ENCODE assay signal across 33 cellular contexts in the genomic region with DNA sequence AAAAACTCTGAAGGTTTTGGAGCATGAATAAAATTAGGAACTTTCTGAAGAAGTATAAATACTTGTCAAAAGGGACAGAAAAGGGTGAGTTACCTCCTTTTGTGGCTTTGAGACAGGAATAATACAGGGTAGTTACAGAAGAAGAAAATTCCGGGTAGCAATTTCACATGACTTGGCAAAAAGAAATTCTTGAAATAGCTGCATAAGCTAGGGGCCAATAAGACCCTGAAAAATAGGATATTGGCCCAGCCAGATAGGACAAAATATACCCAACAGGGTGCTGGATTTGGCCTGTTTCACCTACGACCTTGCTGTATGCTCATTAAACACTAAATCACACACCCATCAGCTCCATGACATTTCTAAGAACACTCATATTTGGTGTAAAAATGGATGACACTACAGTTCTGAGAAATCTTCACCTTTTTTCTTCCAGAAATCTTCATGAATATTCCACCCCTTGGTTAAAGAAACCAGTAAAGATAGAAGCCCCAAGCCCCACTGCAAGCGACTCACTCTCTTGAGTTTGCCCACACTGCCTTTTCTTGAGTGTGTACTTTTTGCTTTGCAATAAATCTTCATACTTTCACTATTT.
"Had no signal": no experiment of that assay in that cellular context is flagged by ENCODE, and none has a peak within 500 bp of the region (broad histone marks: within the 10 kb centered on the region; RNA-seq: fewer than 3 reads in every experiment).

No MANE protein-coding gene starts in this region.

- H3K9me3 ChIP-seq: ascending aorta, breast epithelium, colonic mucosa, esophagus squamous epithelium, gastroesophageal sphincter, heart right ventricle had no signal

- H3K4me2 ChIP-seq: hepatocyte had no signal

- H2AFZ ChIP-seq: hepatocyte had no signal

- DNase-seq: activated CD4-positive, alpha-beta memory T cell treated with anti-CD3 and anti-CD28 coated beads, Interleukin-2, amount 10 ng/mL, durations not matched to agents 7 days and 5 days; activated CD4-positive, alpha-beta T cell treated with anti-CD3 and anti-CD28 coated beads for 36 hours; activated CD4-positive, alpha-beta T cell treated with anti-CD3 and anti-CD28 coated beads, Interleukin-2, amount 10 ng/mL, durations not matched to agents 7 days and 5 days; activated CD4-positive, alpha-beta T cell treated with anti-CD3 and anti-CD28 coated beads, Interleukin-2, amount 50 U/mL, for 4 hours; activated CD4-positive, CD25-positive, alpha-beta regulatory T cell; activated CD4-positive, CD25-positive, alpha-beta regulatory T cell treated with anti-CD3 and anti-CD28 coated beads, Interleukin-2, amount 50 U/mL, for 72 hours; activated CD8-positive, alpha-beta memory T cell treated with anti-CD3 and anti-CD28 coated beads, Interleukin-2, amount 10 ng/mL, durations not matched to agents 7 days and 5 days; activated CD8-positive, alpha-beta memory T cell treated with anti-CD3 and anti-CD28 coated beads, Interleukin-2, amount 50 U/mL, for 4 hours; activated effector memory CD4-positive, alpha-beta T cell treated with anti-CD3 and anti-CD28 coated beads, Interleukin-2, amount 50 U/mL, for 16 hours; activated naive CD4-positive, alpha-beta T cell treated with anti-CD3 and anti-CD28 coated beads for 36 hours; activated naive CD8-positive, alpha-beta T cell treated with anti-CD3 and anti-CD28 coated beads, Interleukin-2, amount 10 ng/mL, durations not matched to agents 7 days and 5 days; activated T-cell treated with anti-CD3 and anti-CD28 coated beads, Interleukin-2, amount 50 U/mL, for 1 hour; activated T-cell treated with anti-CD3 and anti-CD28 coated beads, Interleukin-2, amount 50 U/mL, for 48 hours; central memory CD4-positive, alpha-beta T cell; cerebellar nuclear complex; colonic mucosa; effector CD8-positive, alpha-beta T cell; esophagus squamous epithelium; foreskin melanocyte; heart right ventricle; T-helper 2 cell had no signal

- H3K4me1 Mint-ChIP-seq: activated CD4-positive, alpha-beta memory T cell treated with anti-CD3 and anti-CD28 coated beads, Interleukin-2, amount 10 ng/mL, durations not matched to agents 7 days and 5 days; activated CD4-positive, alpha-beta T cell treated with anti-CD3 and anti-CD28 coated beads for 36 hours; activated CD4-positive, alpha-beta T cell treated with anti-CD3 and anti-CD28 coated beads, Interleukin-2, amount 10 ng/mL, durations not matched to agents 7 days and 5 days; activated CD8-positive, alpha-beta memory T cell treated with anti-CD3 and anti-CD28 coated beads, Interleukin-2, amount 10 ng/mL, durations not matched to agents 7 days and 5 days; activated naive CD8-positive, alpha-beta T cell treated with anti-CD3 and anti-CD28 coated beads, Interleukin-2, amount 10 ng/mL, durations not matched to agents 7 days and 5 days; brain had no signal

- H3K27me3 Mint-ChIP-seq: activated CD4-positive, alpha-beta memory T cell treated with anti-CD3 and anti-CD28 coated beads, Interleukin-2, amount 10 ng/mL, durations not matched to agents 7 days and 5 days; activated CD4-positive, alpha-beta T cell treated with anti-CD3 and anti-CD28 coated beads for 36 hours; activated CD4-positive, alpha-beta T cell treated with anti-CD3 and anti-CD28 coated beads, Interleukin-2, amount 10 ng/mL, durations not matched to agents 7 days and 5 days; activated CD8-positive, alpha-beta memory T cell treated with anti-CD3 and anti-CD28 coated beads, Interleukin-2, amount 10 ng/mL, durations not matched to agents 7 days and 5 days; activated naive CD8-positive, alpha-beta T cell treated with anti-CD3 and anti-CD28 coated beads, Interleukin-2, amount 10 ng/mL, durations not matched to agents 7 days and 5 days had no signal

- H3K9me3 Mint-ChIP-seq: activated CD4-positive, alpha-beta T cell treated with anti-CD3 and anti-CD28 coated beads, Interleukin-2, amount 10 ng/mL, durations not matched to agents 7 days and 5 days; activated naive CD4-positive, alpha-beta T cell treated with anti-CD3 and anti-CD28 coated beads for 36 hours; activated naive CD8-positive, alpha-beta T cell treated with anti-CD3 and anti-CD28 coated beads, Interleukin-2, amount 10 ng/mL, durations not matched to agents 7 days and 5 days; activated T-helper 1 cell treated with anti-CD3 and anti-CD28 coated beads, Interleukin-12 subunit alpha, Interleukin-12 subunit beta, Interleukin-2, Interleukin-4 antibody, amounts not matched to agents 30 ng/mL and 10 ng/mL and 1 ng/mL, durations not matched to agents 14 hours and 24 hours and 36 hours; activated T-helper 2 cell treated with anti-CD3 and anti-CD28 coated beads, Interferon-gamma antibody, Interleukin-2, Interleukin-4, amounts not matched to agents 10 μg/mL and 5 μg/mL and 100 μg/mL, durations not matched to agents 14 hours and 24 hours and 36 hours; brain had no signal

- H3K36me3 ChIP-seq: ascending aorta, breast epithelium, cardiac muscle cell, colonic mucosa, esophagus squamous epithelium, gastroesophageal sphincter, heart right ventricle had no signal

- H3K36me3 Mint-ChIP-seq: activated CD8-positive, alpha-beta memory T cell treated with anti-CD3 and anti-CD28 coated beads, Interleukin-2, amount 10 ng/mL, durations not matched to agents 7 days and 5 days; activated naive CD4-positive, alpha-beta T cell treated with anti-CD3 and anti-CD28 coated beads, Interleukin-2, amount 50 U/mL, for 72 hours; activated naive CD8-positive, alpha-beta T cell treated with anti-CD3 and anti-CD28 coated beads, Interleukin-2, amount 10 ng/mL, durations not matched to agents 7 days and 5 days; brain had no signal

- H3K4me1 ChIP-seq: breast epithelium, colonic mucosa, esophagus squamous epithelium, heart right ventricle had no signal

- H3K27ac ChIP-seq: ascending aorta, breast epithelium, cardiac muscle cell, colonic mucosa, epithelial cell of prostate, esophagus squamous epithelium, gastroesophageal sphincter, heart right ventricle, hepatocyte had no signal

- H3K27me3 ChIP-seq: ascending aorta, breast epithelium, cardiac muscle cell, colonic mucosa, esophagus squamous epithelium, gastroesophageal sphincter, heart right ventricle, hepatocyte had no signal

- H3K79me2 ChIP-seq: hepatocyte had no signal

- H3K4me3 Mint-ChIP-seq: activated CD4-positive, alpha-beta memory T cell treated with anti-CD3 and anti-CD28 coated beads, Interleukin-2, amount 10 ng/mL, durations not matched to agents 7 days and 5 days; activated CD4-positive, alpha-beta T cell treated with anti-CD3 and anti-CD28 coated beads for 36 hours; activated CD4-positive, alpha-beta T cell treated with anti-CD3 and anti-CD28 coated beads, Interleukin-2, amount 10 ng/mL, durations not matched to agents 7 days and 5 days; activated CD8-positive, alpha-beta memory T cell treated with anti-CD3 and anti-CD28 coated beads, Interleukin-2, amount 10 ng/mL, durations not matched to agents 7 days and 5 days; activated naive CD4-positive, alpha-beta T cell treated with anti-CD3 and anti-CD28 coated beads for 36 hours; activated naive CD8-positive, alpha-beta T cell treated with anti-CD3 and anti-CD28 coated beads, Interleukin-2, amount 10 ng/mL, durations not matched to agents 7 days and 5 days; activated T-helper 1 cell treated with anti-CD3 and anti-CD28 coated beads, Interleukin-12 subunit alpha, Interleukin-12 subunit beta, Interleukin-2, Interleukin-4 antibody, amounts not matched to agents 30 ng/mL and 10 ng/mL and 1 ng/mL, durations not matched to agents 14 hours and 24 hours and 36 hours; brain had no signal

- H3K27ac Mint-ChIP-seq: activated CD4-positive, alpha-beta memory T cell treated with anti-CD3 and anti-CD28 coated beads, Interleukin-2, amount 10 ng/mL, durations not matched to agents 7 days and 5 days; activated CD4-positive, alpha-beta T cell treated with anti-CD3 and anti-CD28 coated beads for 36 hours; activated CD4-positive, alpha-beta T cell treated with anti-CD3 and anti-CD28 coated beads, Interleukin-2, amount 10 ng/mL, durations not matched to agents 7 days and 5 days; activated CD8-positive, alpha-beta memory T cell treated with anti-CD3 and anti-CD28 coated beads, Interleukin-2, amount 10 ng/mL, durations not matched to agents 7 days and 5 days; activated naive CD4-positive, alpha-beta T cell treated with anti-CD3 and anti-CD28 coated beads for 36 hours; activated naive CD8-positive, alpha-beta T cell treated with anti-CD3 and anti-CD28 coated beads, Interleukin-2, amount 10 ng/mL, durations not matched to agents 7 days and 5 days; activated T-helper 1 cell treated with anti-CD3 and anti-CD28 coated beads, Interleukin-12 subunit alpha, Interleukin-12 subunit beta, Interleukin-2, Interleukin-4 antibody, amounts not matched to agents 30 ng/mL and 10 ng/mL and 1 ng/mL, durations not matched to agents 14 hours and 24 hours and 36 hours; activated T-helper 2 cell treated with anti-CD3 and anti-CD28 coated beads, Interferon-gamma antibody, Interleukin-2, Interleukin-4, amounts not matched to agents 10 μg/mL and 5 μg/mL and 100 μg/mL, durations not matched to agents 14 hours and 24 hours and 36 hours; brain had no signal

- ATAC-seq: activated CD4-positive, alpha-beta T cell treated with anti-CD3 and anti-CD28 coated beads for 36 hours; activated CD8-positive, alpha-beta memory T cell treated with anti-CD3 and anti-CD28 coated beads, Interleukin-2, amount 10 ng/mL, durations not matched to agents 7 days and 5 days; activated naive CD4-positive, alpha-beta T cell treated with anti-CD3 and anti-CD28 coated beads, Interleukin-2, amount 50 U/mL, for 72 hours; gastroesophageal sphincter; heart right ventricle had no signal

- H3K4me3 ChIP-seq: ascending aorta, breast epithelium, cardiac muscle cell, colonic mucosa, esophagus squamous epithelium, gastroesophageal sphincter, heart right ventricle, hepatocyte had no signal

- FAIRE-seq: endometrium, endothelial cell of umbilical vein had no signal
